Comparison of ENCODE assay signal across 17 cellular contexts in the genomic region with DNA sequence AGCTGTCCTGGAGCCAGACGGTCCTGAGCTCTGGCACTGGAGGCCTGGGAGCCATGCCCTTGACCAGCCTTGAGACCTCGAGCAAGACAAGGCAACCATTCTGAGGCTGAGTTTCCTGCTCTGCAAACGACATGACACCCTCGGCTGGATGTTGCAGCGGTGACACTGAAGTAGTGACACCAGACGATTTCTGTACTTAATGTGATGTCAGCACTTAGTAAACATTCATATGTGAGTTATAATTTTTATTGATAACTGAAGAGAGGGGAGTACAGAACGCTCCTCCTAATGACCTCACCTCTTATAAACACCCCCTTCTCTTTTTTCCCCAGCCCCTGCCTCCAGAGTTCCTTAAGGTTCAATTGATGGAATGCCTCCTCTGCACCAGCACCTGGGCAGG. TPM values are rescaled to one million over a fixed set of nuclear protein-coding genes. Genes with fewer than 3 reads are reported as not detected.
DNase-seq lines count a peak whose midpoint lies in the region; ATAC-seq and TF ChIP-seq lines count a peak whose summit lies in the region.
"Had no signal": no experiment of that assay in that cellular context is flagged by ENCODE, and none has a peak within 500 bp of the region (broad histone marks: within the 10 kb centered on the region; RNA-seq: fewer than 3 reads in every experiment).

No MANE protein-coding gene starts in this region.

- TF ChIP-seq RAD21 in IMR-90 (IDR thresholded peaks at IDR 0.05; ENCODE audit: low read length) = no peak

- no peak for ATAC-seq in IMR-90 (ENCODE audit: low read depth)

- H4K8ac ChIP-seq in IMR-90 (ENCODE audit: low read depth in 2 of 2, low read length in 2 of 2) = no peak overlapping the region
- H4K8ac ChIP-seq in neuronal stem cell (ENCODE audit: low read depth, low read length) = peak overlapping the region; percentile 48

- H3K27me3 Mint-ChIP-seq in endothelial cell (ENCODE audit: unreplicated experiment) = peaks cover 12% of the 10 kb centered on the region
- H3K27me3 Mint-ChIP-seq: CD4-positive, alpha-beta memory T cell had no signal

- peak overlapping the region; percentile 42 for H3K4me3 Mint-ChIP-seq in endothelial cell (ENCODE audit: unreplicated experiment)
- H3K4me3 Mint-ChIP-seq: CD4-positive, alpha-beta memory T cell; HFFc6 had no signal

- no peaks in the 10 kb centered on the region for H3K9me3 Mint-ChIP-seq in endothelial cell (ENCODE audit: unreplicated experiment)
- H3K9me3 Mint-ChIP-seq: CD4-positive, alpha-beta memory T cell; HFFc6 had no signal

- no peak overlapping the region for H2BK5ac ChIP-seq in IMR-90 (ENCODE audit: low read depth, low read length, poor library complexity, severe bottlenecking)
- peak overlapping the region; percentile 78 for H2BK5ac ChIP-seq in neuronal stem cell (ENCODE audit: low read length)

- H4K5ac ChIP-seq in IMR-90 (ENCODE audit: low read depth, low read length) = no peak overlapping the region

- H2BK15ac ChIP-seq in IMR-90 (ENCODE audit: low read depth, low read length) = no peak overlapping the region
- no peak overlapping the region for H2BK15ac ChIP-seq in neuronal stem cell (ENCODE audit: low read length)

- TF ChIP-seq POLR2A in IMR-90 (IDR thresholded peaks at IDR 0.05; ENCODE audit: low read depth, low read length) (no peak), transverse colon (IDR thresholded peaks at IDR 0.05) (no peak)

- H3K27ac Mint-ChIP-seq in endothelial cell (ENCODE audit: unreplicated experiment) = no peak overlapping the region
- H3K27ac Mint-ChIP-seq: CD4-positive, alpha-beta memory T cell; HFFc6 had no signal

- H2AFZ ChIP-seq in IMR-90 (replicated peaks; ENCODE audit: low read length, poor library complexity) = no peak overlapping the region
- H2AFZ ChIP-seq in neuronal stem cell (ENCODE audit: low read length) = no peak overlapping the region

- 100% methylated on average over 2 of the region's 7 CpGs; no CpG with 5 or more reads in 1 of the 2 experiments for WGBS in IMR-90 (ENCODE audit: extremely low coverage in 2 of 2, insufficient read length in 1 of 2), 2 experiments
- WGBS in neuronal stem cell (ENCODE audit: extremely low coverage in 2 of 2, insufficient read length in 2 of 2, insufficient replicate concordance in 1 of 2), 2 donors = no CpG with 5 or more reads among the region's 7 CpGs
- WGBS in transverse colon (ENCODE audit: low coverage in 1 of 2), 2 donors = 81% methylated on average over 7 of the region's 7 CpGs; no CpG with 5 or more reads in 1 of the 2 donors

- H2BK120ac ChIP-seq in IMR-90 (ENCODE audit: low read depth, low read length) (no peak overlapping the region), neuronal stem cell (ENCODE audit: low read depth, low read length) (no peak overlapping the region)

- H2BK20ac ChIP-seq in IMR-90 (ENCODE audit: low read depth, low read length) = no peak overlapping the region

- H3K9me3 ChIP-seq in IMR-90 (ENCODE audit: control insufficient read depth, insufficient read depth, low read length) (no peaks in the 10 kb centered on the region), neuronal stem cell (replicated peaks in 1 of 2; ENCODE audit: control insufficient read depth in 2 of 2, insufficient read depth in 1 of 2, low read depth in 1 of 2, low read length in 2 of 2) (no peaks in the 10 kb centered on the region), transverse colon (no peaks in the 10 kb centered on the region)
- H3K9me3 ChIP-seq: BE2C had no signal

- H3K36me3 ChIP-seq in IMR-90 (ENCODE audit: control insufficient read depth, insufficient read depth, low read length) (peaks cover 50% of the 10 kb centered on the region), neuronal stem cell (replicated peaks in 1 of 2; ENCODE audit: control insufficient read depth in 2 of 2, insufficient read depth in 2 of 2, low read length in 2 of 2) (peaks cover 48 to 72% of the 10 kb centered on the region in 2 donors), transverse colon (peaks cover 0 to 34% (median 11%) of the 10 kb centered on the region in 4 donors)

- H3K27me3 ChIP-seq in IMR-90 (ENCODE audit: control insufficient read depth, insufficient read depth, low read length) (no peaks in the 10 kb centered on the region), neuronal stem cell (ENCODE audit: control insufficient read depth in 3 of 3, insufficient read depth in 3 of 3, low read depth in 1 of 3, low read length in 3 of 3) (no peaks in the 10 kb centered on the region), transverse colon (no peaks in the 10 kb centered on the region)
- H3K27me3 ChIP-seq: BE2C had no signal

- H3K4ac ChIP-seq in IMR-90 (ENCODE audit: low read depth, low read length) = no peak overlapping the region
- H3K4ac ChIP-seq in neuronal stem cell (ENCODE audit: low read length) = no peak overlapping the region

- no peak for TF ChIP-seq CTCF in IMR-90 (conservative IDR thresholded peaks at IDR 0.05; ENCODE audit: low read depth, low read length)
- TF ChIP-seq CTCF in endothelial cell (IDR thresholded peaks at IDR 0.05; ENCODE audit: unreplicated experiment) = no peak
- TF ChIP-seq CTCF in transverse colon (IDR thresholded peaks at IDR 0.05) = no peak

- CTCF ChIA-PET in IMR-90 (lab: Yijun Ruan, JAX) = no interaction called here

- H3K9me1 ChIP-seq in IMR-90 (ENCODE audit: insufficient read depth, low read length) = no peaks in the 10 kb centered on the region

- H3K9ac ChIP-seq in IMR-90 (ENCODE audit: low read depth, low read length) = no peak overlapping the region
- no peak overlapping the region for H3K9ac ChIP-seq in neuronal stem cell (ENCODE audit: low read depth, low read length, poor library complexity)

- peaks cover 4% of the 10 kb centered on the region; the same call in 1 of the 2 replicates for H4K20me1 ChIP-seq in IMR-90 (ENCODE audit: insufficient read depth, low read length)

- no peak overlapping the region for H3K4me2 ChIP-seq in IMR-90 (ENCODE audit: low read depth, low read length)
- no peak overlapping the region for H3K4me2 ChIP-seq in neuronal stem cell (ENCODE audit: insufficient read depth, low read length, poor library complexity, severe bottlenecking)

- no peaks in the 10 kb centered on the region for H3K4me1 ChIP-seq in IMR-90 (ENCODE audit: control insufficient read depth, insufficient read depth, low read length)
- no peaks in the 10 kb centered on the region for H3K4me1 ChIP-seq in neuronal stem cell (ENCODE audit: control insufficient read depth in 2 of 2, insufficient read depth in 1 of 2, low read depth in 1 of 2, low read length in 2 of 2)
- peaks cover 0 to 12% (median 6%) of the 10 kb centered on the region in 4 donors for H3K4me1 ChIP-seq in transverse colon
- H3K4me1 ChIP-seq: BE2C had no signal

- H2AK9ac ChIP-seq in IMR-90 (replicated peaks; ENCODE audit: low read depth, low read length, poor library complexity) = no peak overlapping the region

- H3K56ac ChIP-seq in IMR-90 (ENCODE audit: extremely low read depth, insufficient read depth, low read length) = no peak overlapping the region

- H3K79me1 ChIP-seq in IMR-90 (ENCODE audit: low read depth in 1 of 2, low read length in 2 of 2) = peaks cover 2 to 36% of the 10 kb centered on the region in 2 experiments; a peak in 3 of 4 replicates
- H3K79me1 ChIP-seq in neuronal stem cell (ENCODE audit: low read depth, low read length) = peaks cover 1% of the 10 kb centered on the region

- no peak for TF ChIP-seq EP300 in transverse colon (IDR thresholded peaks at IDR 0.05; ENCODE audit: low read depth)

- peaks cover 3% of the 10 kb centered on the region for H3K4me1 Mint-ChIP-seq in endothelial cell (ENCODE audit: unreplicated experiment)

- DNase-seq in IMR-90 (no peak), endothelial cell (ENCODE audit: low spot score) (no peak), neuronal stem cell (ENCODE audit: low spot score) (no peak), transverse colon (no peak), retina (no peak)
- DNase-seq in stimulated activated CD4-positive, alpha-beta T cell treated with anti-CD3 and anti-CD28 coated beads, Interleukin-2, amount 100 ng/mL, for 24 hours = no peak
- DNase-seq: BE2C; CD4-positive, alpha-beta memory T cell; DMS79; HCEC 1CT; HFFc6; KBM-7 had no signal

- peaks cover 33% of the 10 kb centered on the region for H3K36me3 Mint-ChIP-seq in endothelial cell (ENCODE audit: low read depth, unreplicated experiment)

- H3K27ac ChIP-seq in IMR-90 (ENCODE audit: insufficient read depth, low read length) (no peak overlapping the region), neuronal stem cell (replicated peaks; ENCODE audit: low read length) (no peak overlapping the region), transverse colon (no peak overlapping the region)
- H3K27ac ChIP-seq: C4-2B had no signal

- POLR2A ChIA-PET in IMR-90 (lab: Charles Lee; ENCODE audit: unreplicated experiment) = no interaction called here

- H3K4me3 ChIP-seq in IMR-90 (ENCODE audit: insufficient read depth, low read depth, low read length) (no peak overlapping the region), neuronal stem cell (ENCODE audit: low read length in 2 of 2) (no peak overlapping the region), transverse colon (no peak overlapping the region)

- no peak overlapping the region for H3K14ac ChIP-seq in IMR-90 (replicated peaks; ENCODE audit: low read depth, low read length)
- no peak overlapping the region for H3K14ac ChIP-seq in neuronal stem cell (ENCODE audit: low read length)

- intact Hi-C loops in IMR-90 (cut with micrococcal nuclease) = loop anchor here (10.0 kb wide), 1 partner anchor 244 kb away; a partner anchor contains a TSS
- intact Hi-C loops in transverse colon (cut with DNase I; ENCODE audit: low total_unique reads) = no loop called here

- H3K23ac ChIP-seq in IMR-90 (ENCODE audit: low read depth, low read length) (no peak overlapping the region), neuronal stem cell (ENCODE audit: low read depth, low read length, poor library complexity) (no peak overlapping the region)

- no peak overlapping the region for H2BK12ac ChIP-seq in neuronal stem cell (ENCODE audit: low read length)

- H4K91ac ChIP-seq in IMR-90 (ENCODE audit: insufficient read depth, low read depth, low read length) (no peak overlapping the region), neuronal stem cell (ENCODE audit: low read depth, low read length, poor library complexity) (no peak overlapping the region)

- no TSS peak for BruUV-seq in IMR-90 (replicated peaks; lab: Mats Ljungman, UMichigan)

- dilution Hi-C loops in IMR-90 (cut with HindIII; ENCODE audit: low sequenced_read_pairs, unreplicated experiment) = no loop called here

- no peak overlapping the region for H3K18ac ChIP-seq in IMR-90 (ENCODE audit: low read depth, low read length)
- no peak overlapping the region for H3K18ac ChIP-seq in neuronal stem cell (ENCODE audit: low read length)

- H2AK5ac ChIP-seq in IMR-90 (ENCODE audit: low read depth, low read length) = no peak overlapping the region
- no peak overlapping the region for H2AK5ac ChIP-seq in neuronal stem cell (ENCODE audit: low read depth, low read length)

- in situ Hi-C loops in IMR-90 (cut with MboI; ENCODE audit: low sequenced_read_pairs) (loop anchor here (25.0 kb wide), 1 partner anchor 354 kb away; a partner anchor contains a TSS), transverse colon (cut with MboI; ENCODE audit: low pct_ligation_motif_present in 1 of 4, low pct_unique_long_range_greater_than_20kb in 1 of 4, low sequenced_read_pairs in 3 of 4) (no loop called here)

RNA-seq across cellular contexts. Expression of a gene that starts 5.8 kb away (rescaled TPM):
- total RNA-seq in IMR-90 (2012; rRNA removed) (7.9 and 24.7 TPM in 2 replicates), endothelial cell (ENCODE audit: unreplicated experiment) (126 TPM), transverse colon (100 to 1,000 TPM in 2 of 4 donors, 10 to 100 TPM in 2; 25.4 to 316 (median 97.3) TPM)
- polyA plus RNA-seq in IMR-90 (2012; rRNA removed) = 85.0 and 104 TPM in 2 replicates
- 34.3 and 44.6 TPM in 2 replicates for polyA plus RNA-seq in IMR-90 (2012; cell fraction: cytosol; rRNA removed)
- 26.0 and 29.8 TPM in 2 replicates for polyA plus RNA-seq in IMR-90 (2012; cell fraction: nucleus; rRNA removed; ENCODE audit: low replicate concordance)
- 777 TPM for polyA plus RNA-seq in neuronal stem cell (2013, experiment 1 of 2)
- polyA plus RNA-seq in neuronal stem cell (2013, experiment 2 of 2) = 754 TPM

RNA-seq across cellular contexts. Expression of a gene that starts 7.0 kb away (rescaled TPM):
- total RNA-seq in IMR-90 (2012; rRNA removed) (7.9 and 11.9 TPM in 2 replicates), endothelial cell (ENCODE audit: unreplicated experiment) (24.8 TPM), transverse colon (10 to 100 TPM in 3 of 4 donors, 1 to 10 TPM in 1; 9.8 to 25.8 (median 14.0) TPM)
- polyA plus RNA-seq in IMR-90 (2012; rRNA removed) = 17.1 and 20.9 TPM in 2 replicates
- polyA plus RNA-seq in IMR-90 (2012; cell fraction: cytosol; rRNA removed) = 24.7 and 35.1 TPM in 2 replicates
- 10.1 and 11.1 TPM in 2 replicates for polyA plus RNA-seq in IMR-90 (2012; cell fraction: nucleus; rRNA removed; ENCODE audit: low replicate concordance)
- 13.8 TPM for polyA plus RNA-seq in neuronal stem cell (2013, experiment 1 of 2)
- polyA plus RNA-seq in neuronal stem cell (2013, experiment 2 of 2) = 14.2 TPM

RNA-seq across cellular contexts. Expression of a gene that starts 7.1 kb away (rescaled TPM):
- 66.1 and 66.9 TPM in 2 replicates for total RNA-seq in IMR-90 (2012; rRNA removed)
- 54.7 and 65.4 TPM in 2 replicates for polyA plus RNA-seq in IMR-90 (2012; rRNA removed)
- 55.3 and 76.5 TPM in 2 replicates for polyA plus RNA-seq in IMR-90 (2012; cell fraction: cytosol; rRNA removed)
- 104 and 152 TPM in 2 replicates for polyA plus RNA-seq in IMR-90 (2012; cell fraction: nucleus; rRNA removed; ENCODE audit: low replicate concordance)
- 71.7 TPM for total RNA-seq in endothelial cell (ENCODE audit: unreplicated experiment)
- 55.5 TPM for polyA plus RNA-seq in neuronal stem cell (2013, experiment 1 of 2)
- 57.0 TPM for polyA plus RNA-seq in neuronal stem cell (2013, experiment 2 of 2)
- total RNA-seq in transverse colon = 10 to 100 TPM; 24.7 to 50.5 (median 34.9) TPM

RNA-seq across cellular contexts. Expression of a gene that starts 7.9 kb away (rescaled TPM):
- total RNA-seq in IMR-90 (2012; rRNA removed) (not detected in 2 replicates), endothelial cell (ENCODE audit: unreplicated experiment) (0.21 TPM), transverse colon (1 to 10 TPM in 1 of 4 donors, under 1 TPM in 2, not detected in 1; 0.27 to 3.2 (median 0.75) TPM)
- 0.15 and 0.23 TPM in 2 replicates for polyA plus RNA-seq in IMR-90 (2012; rRNA removed)
- polyA plus RNA-seq in IMR-90 (2012; cell fraction: cytosol; rRNA removed) = 1.2 and 1.3 TPM in 2 replicates
- polyA plus RNA-seq in IMR-90 (2012; cell fraction: nucleus; rRNA removed; ENCODE audit: low replicate concordance) = 1.0 and 1.2 TPM in 2 replicates
- 0.60 TPM for polyA plus RNA-seq in neuronal stem cell (2013, experiment 1 of 2)
- 0.46 TPM for polyA plus RNA-seq in neuronal stem cell (2013, experiment 2 of 2)
- total RNA-seq: A172, G401 had no signal

RNA-seq across cellular contexts. Expression of a gene that starts 27.3 kb away (rescaled TPM):
- total RNA-seq in IMR-90 (2012; rRNA removed) = not detected in 2 replicates
- not detected in 2 replicates for polyA plus RNA-seq in IMR-90 (2012; rRNA removed)
- not detected in 2 replicates for polyA plus RNA-seq in IMR-90 (2012; cell fraction: cytosol; rRNA removed)
- not detected in 2 replicates for polyA plus RNA-seq in IMR-90 (2012; cell fraction: nucleus; rRNA removed; ENCODE audit: low replicate concordance)
- total RNA-seq in endothelial cell (ENCODE audit: unreplicated experiment) = not detected
- polyA plus RNA-seq in neuronal stem cell (2013, experiment 1 of 2) = not detected
- not detected for polyA plus RNA-seq in neuronal stem cell (2013, experiment 2 of 2)
- total RNA-seq in transverse colon = not detected
- total RNA-seq: A172; CD4-positive, alpha-beta memory T cell; G401; H1; HFFc6 had no signal
- polyA plus RNA-seq: AG04450; CD4-positive, alpha-beta memory T cell; H1 had no signal
